In the genomic region with DNA sequence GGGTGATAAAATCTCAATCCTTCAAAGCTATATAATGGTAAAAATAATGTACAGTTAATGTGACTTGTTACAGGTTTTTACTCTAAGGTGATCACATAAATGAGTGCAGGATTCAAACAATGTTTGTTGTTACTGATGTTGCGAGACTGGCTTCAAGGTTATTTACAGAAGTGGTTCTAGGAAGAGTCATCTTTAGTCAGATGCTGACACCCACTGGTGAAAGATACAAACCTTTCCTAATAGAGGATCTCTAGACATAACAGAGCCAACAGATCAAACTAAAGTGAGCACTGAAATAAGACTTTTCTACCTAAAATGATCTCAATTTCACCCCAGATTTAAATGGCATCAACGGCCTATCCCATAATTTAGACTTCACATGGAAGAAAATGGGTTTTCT, we compare ENCODE assay signal across 8 cellular contexts. TPM values are rescaled to one million over a fixed set of nuclear protein-coding genes. Genes with fewer than 3 reads are reported as not detected.
DNase-seq lines count a peak whose midpoint lies in the region; ATAC-seq, FAIRE-seq and TF ChIP-seq lines count a peak whose summit lies in the region.

No MANE protein-coding gene starts in this region.

- no peaks in the 10 kb centered on the region for H3K4me1 ChIP-seq in astrocyte (ENCODE audit: insufficient read depth, low read length)
- no peaks in the 10 kb centered on the region for H3K4me1 ChIP-seq in upper lobe of right lung

- H3K36me3 ChIP-seq in astrocyte (ENCODE audit: insufficient read depth, low read length) (no peaks in the 10 kb centered on the region), upper lobe of right lung (peaks cover 8% of the 10 kb centered on the region)

- peak; percentile 81 for FAIRE-seq in astrocyte (lab: Jason Lieb, UNC)
- peak; percentile 91 for FAIRE-seq in islet of Langerhans (lab: Jason Lieb, UNC)

- no peaks in the 10 kb centered on the region for H3K9me3 ChIP-seq in astrocyte (ENCODE audit: insufficient read depth, low read depth, low read length)
- no peaks in the 10 kb centered on the region for H3K9me3 ChIP-seq in upper lobe of right lung

- peak; percentile 6 to 67 for DNase-seq in NCI-H524 (lab: John Stamatoyannopoulos, UW)
- DNase-seq in NCI-H524 treated with DMSO at 0.1 percent for 48 hours (lab: John Stamatoyannopoulos, UW): no peak
- peak; percentile 37 for DNase-seq in NCI-H2107 (lab: John Stamatoyannopoulos, UW)
- DNase-seq in astrocyte (ENCODE audit: low read depth): peak; percentile 47
- no peak for DNase-seq in upper lobe of right lung

- H3K27me3 ChIP-seq in astrocyte (ENCODE audit: insufficient read depth, low read length) (no peaks in the 10 kb centered on the region), upper lobe of right lung (no peaks in the 10 kb centered on the region)

- H2AFZ ChIP-seq in astrocyte (ENCODE audit: low read depth, low read length): no peak overlapping the region

- TF ChIP-seq CTCF in astrocyte (IDR thresholded peaks at IDR 0.05; ENCODE audit: insufficient read depth, low read depth, low read length) (peak; percentile 55), upper lobe of right lung (IDR thresholded peaks at IDR 0.05) (peak; percentile 48)

- no peak overlapping the region for H3K4me3 Mint-ChIP-seq in astrocyte (ENCODE audit: unreplicated experiment)

- H3K27ac ChIP-seq in astrocyte (ENCODE audit: low read depth, low read length) (no peak overlapping the region), upper lobe of right lung (no peak overlapping the region)

- H3K9ac ChIP-seq in astrocyte (ENCODE audit: low read length): no peak overlapping the region

- no peak overlapping the region for H3K4me3 ChIP-seq in astrocyte (ENCODE audit: insufficient read depth, low read depth, low read length)
- H3K4me3 ChIP-seq in upper lobe of right lung: no peak overlapping the region

- ATAC-seq in upper lobe of right lung: peak; percentile 64
- ATAC-seq in GM18861 (IDR thresholded peaks at IDR 0.05; ENCODE audit: unreplicated experiment): no peak
- ATAC-seq in GM18520 (IDR thresholded peaks at IDR 0.05; ENCODE audit: unreplicated experiment): no peak

- H3K4me1 Mint-ChIP-seq in astrocyte (ENCODE audit: low read depth, unreplicated experiment): no peaks in the 10 kb centered on the region

- no peaks in the 10 kb centered on the region for H4K20me1 ChIP-seq in astrocyte (ENCODE audit: insufficient read depth, low read length)

- no peak overlapping the region for H3K27ac Mint-ChIP-seq in astrocyte (ENCODE audit: unreplicated experiment)

- H3K4me2 ChIP-seq in astrocyte (ENCODE audit: low read length): no peak overlapping the region

- no peaks in the 10 kb centered on the region for H3K9me3 Mint-ChIP-seq in astrocyte (ENCODE audit: unreplicated experiment)

- intact Hi-C loops in upper lobe of right lung (cut with DNase I): no loop called here

- H3K79me2 ChIP-seq in astrocyte (ENCODE audit: insufficient read depth, low read length): no peaks in the 10 kb centered on the region

- H3K27me3 Mint-ChIP-seq in astrocyte (ENCODE audit: low read depth, unreplicated experiment): no peaks in the 10 kb centered on the region

- H3K36me3 Mint-ChIP-seq in astrocyte (ENCODE audit: low read depth, unreplicated experiment): no peaks in the 10 kb centered on the region

RNA-seq across cellular contexts. Expression of gene ARSB, which starts 20.2 kb away (rescaled TPM):
- 30.2 and 32.0 TPM in 2 replicates for total RNA-seq in astrocyte
- total RNA-seq in upper lobe of right lung: 15.8 TPM

Comparison
In these comparisons a context has a peak if more than half of its experiments do, and no peak if none do; other contexts are left out.
1. DNase-seq: peak in NCI-H524 (2 of 2), NCI-H2107 (single experiment) and astrocyte (single experiment); none in NCI-H524 treated with DMSO at 0.1 percent for 48 hours (single experiment) and upper lobe of right lung (single experiment).